In the genomic region with DNA sequence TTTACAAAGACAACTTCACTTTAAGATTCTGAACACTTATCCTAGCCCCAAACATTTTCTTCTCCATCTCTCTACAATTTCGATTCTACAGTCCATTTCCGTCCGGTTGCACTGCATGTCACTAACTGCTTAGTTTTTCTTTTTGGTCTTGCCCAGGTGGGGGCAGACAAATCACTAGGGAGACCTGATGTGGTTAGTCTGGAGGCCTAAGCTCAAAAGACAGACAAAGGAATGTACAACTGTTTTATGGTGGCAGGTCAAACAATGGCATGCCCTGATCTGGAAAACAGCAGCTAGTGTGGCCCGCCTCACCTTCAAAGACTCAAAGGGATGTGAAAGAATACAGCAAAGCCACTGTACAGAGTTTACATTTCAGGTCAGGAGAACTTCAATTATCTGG, we compare ENCODE assay signal across 20 cellular contexts. TPM values are rescaled to one million over a fixed set of nuclear protein-coding genes. Genes with fewer than 3 reads are reported as not detected.
DNase-seq lines count a peak whose midpoint lies in the region; ATAC-seq, FAIRE-seq and TF ChIP-seq lines count a peak whose summit lies in the region.
"Had no signal": no experiment of that assay in that cellular context is flagged by ENCODE, and none has a peak within 500 bp of the region (broad histone marks: within the 10 kb centered on the region; RNA-seq: fewer than 3 reads in every experiment).

No MANE protein-coding gene starts in this region.

- intact Hi-C loops in natural killer cell (cut with micrococcal nuclease) = no loop called here

- H3K36me3 ChIP-seq in KMS-11 (ENCODE audit: insufficient read depth) (peaks cover 29% of the 10 kb centered on the region; the same call in 1 of the 2 replicates), astrocyte (ENCODE audit: insufficient read depth, low read length) (peaks cover 58% of the 10 kb centered on the region)

- H3K4me2 ChIP-seq in KMS-11 = peak overlapping the region; percentile 92
- no peak overlapping the region for H3K4me2 ChIP-seq in astrocyte (ENCODE audit: low read length)

- H3K9me3 Mint-ChIP-seq in activated CD8-positive, alpha-beta memory T cell treated with anti-CD3 and anti-CD28 coated beads, Interleukin-2, amount 10 ng/mL, durations not matched to agents 7 days and 5 days (ENCODE audit: low read depth) = no peaks in the 10 kb centered on the region
- no peaks in the 10 kb centered on the region for H3K9me3 Mint-ChIP-seq in astrocyte (ENCODE audit: unreplicated experiment)
- H3K9me3 Mint-ChIP-seq in natural killer cell = no peaks in the 10 kb centered on the region

- CTCF ChIA-PET in activated CD8-positive, alpha-beta memory T cell treated with anti-CD3 and anti-CD28 coated beads, Interleukin-2, amount 10 ng/mL, durations not matched to agents 7 days and 5 days (lab: Charles Lee) = interaction anchor here (1.0 to 13.1 kb wide), 3 partner anchors 18 to 45 kb away, joined by 3 to 118 read pairs (median 81); no protein-coding TSS in a partner anchor

- H3K27me3 Mint-ChIP-seq in activated CD8-positive, alpha-beta memory T cell treated with anti-CD3 and anti-CD28 coated beads, Interleukin-2, amount 10 ng/mL, durations not matched to agents 7 days and 5 days = no peaks in the 10 kb centered on the region
- H3K27me3 Mint-ChIP-seq in astrocyte (ENCODE audit: low read depth, unreplicated experiment) (no peaks in the 10 kb centered on the region), natural killer cell (ENCODE audit: low read depth in 2 of 2) (no peaks in the 10 kb centered on the region)

- peaks cover 64% of the 10 kb centered on the region for H3K36me3 Mint-ChIP-seq in activated CD8-positive, alpha-beta memory T cell treated with anti-CD3 and anti-CD28 coated beads, Interleukin-2, amount 10 ng/mL, durations not matched to agents 7 days and 5 days
- peaks cover 25% of the 10 kb centered on the region for H3K36me3 Mint-ChIP-seq in astrocyte (ENCODE audit: low read depth, unreplicated experiment)
- H3K36me3 Mint-ChIP-seq in natural killer cell = peaks cover 6% of the 10 kb centered on the region

- H3K4me3 Mint-ChIP-seq in activated CD8-positive, alpha-beta memory T cell treated with anti-CD3 and anti-CD28 coated beads, Interleukin-2, amount 10 ng/mL, durations not matched to agents 7 days and 5 days = peak overlapping the region; percentile 14
- peak overlapping the region; percentile 1 for H3K4me3 Mint-ChIP-seq in astrocyte (ENCODE audit: unreplicated experiment)
- H3K4me3 Mint-ChIP-seq in natural killer cell = peak overlapping the region; percentile 56

- H3K79me2 ChIP-seq in KMS-11 (ENCODE audit: insufficient read depth, low read depth) (peaks cover 62% of the 10 kb centered on the region), astrocyte (ENCODE audit: insufficient read depth, low read length) (peaks cover 62% of the 10 kb centered on the region)

- no peak for ATAC-seq in activated CD8-positive, alpha-beta memory T cell treated with anti-CD3 and anti-CD28 coated beads, Interleukin-2, amount 10 ng/mL, durations not matched to agents 7 days and 5 days
- ATAC-seq in natural killer cell = no peak
- ATAC-seq: gastroesophageal sphincter, PC-3, upper lobe of right lung had no signal

- H3K4me1 ChIP-seq in KMS-11 (ENCODE audit: low read depth, poor library complexity, severe bottlenecking) (peaks cover 83% of the 10 kb centered on the region), astrocyte (ENCODE audit: insufficient read depth, low read length) (peaks cover 18% of the 10 kb centered on the region)

- H3K27ac ChIP-seq in KMS-11 = peak overlapping the region; percentile 51
- no peak overlapping the region for H3K27ac ChIP-seq in astrocyte (ENCODE audit: low read depth, low read length)
- H3K27ac ChIP-seq: gastroesophageal sphincter, SK-N-MC, upper lobe of right lung had no signal

- H4K20me1 ChIP-seq in KMS-11 (ENCODE audit: insufficient read depth) (no peaks in the 10 kb centered on the region), astrocyte (ENCODE audit: insufficient read depth, low read length) (peaks cover 54% of the 10 kb centered on the region)

- peaks cover 68% of the 10 kb centered on the region for H3K4me1 Mint-ChIP-seq in activated CD8-positive, alpha-beta memory T cell treated with anti-CD3 and anti-CD28 coated beads, Interleukin-2, amount 10 ng/mL, durations not matched to agents 7 days and 5 days
- H3K4me1 Mint-ChIP-seq in astrocyte (ENCODE audit: low read depth, unreplicated experiment) (peaks cover 45% of the 10 kb centered on the region), natural killer cell (peaks cover 74 to 80% of the 10 kb centered on the region in 2 donors)

- H2AFZ ChIP-seq in KMS-11 (ENCODE audit: low read depth) = no peak overlapping the region
- no peak overlapping the region for H2AFZ ChIP-seq in astrocyte (ENCODE audit: low read depth, low read length)

- no peak for FAIRE-seq in astrocyte (lab: Jason Lieb, UNC)
- FAIRE-seq: endothelial cell of umbilical vein, GM12891 had no signal

- peak overlapping the region; percentile 56 for H3K27ac Mint-ChIP-seq in activated CD8-positive, alpha-beta memory T cell treated with anti-CD3 and anti-CD28 coated beads, Interleukin-2, amount 10 ng/mL, durations not matched to agents 7 days and 5 days
- no peak overlapping the region for H3K27ac Mint-ChIP-seq in astrocyte (ENCODE audit: unreplicated experiment)
- peak overlapping the region; percentile 84 to 96 for H3K27ac Mint-ChIP-seq in natural killer cell

- peak; percentile 61 for TF ChIP-seq CTCF in KMS-11 (conservative IDR thresholded peaks at IDR 0.05; ENCODE audit: low read depth, low read length)
- TF ChIP-seq CTCF in astrocyte (IDR thresholded peaks at IDR 0.05; ENCODE audit: insufficient read depth, low read depth, low read length) = no peak
- no peak for TF ChIP-seq CTCF in natural killer cell (IDR thresholded peaks at IDR 0.05)

- peak overlapping the region; percentile 0; the same call in 1 of the 2 replicates for H3K9ac ChIP-seq in KMS-11
- H3K9ac ChIP-seq in astrocyte (ENCODE audit: low read length) = no peak overlapping the region

- H3K9me3 ChIP-seq in astrocyte (ENCODE audit: insufficient read depth, low read depth, low read length) = no peaks in the 10 kb centered on the region
- H3K9me3 ChIP-seq: gastroesophageal sphincter, upper lobe of right lung had no signal

- H3K27me3 ChIP-seq in KMS-11 (ENCODE audit: insufficient read depth, low read depth) (no peaks in the 10 kb centered on the region), astrocyte (ENCODE audit: insufficient read depth, low read length) (no peaks in the 10 kb centered on the region)
- H3K27me3 ChIP-seq: gastroesophageal sphincter, upper lobe of right lung had no signal

- H3K4me3 ChIP-seq in KMS-11 (IDR thresholded peaks at IDR 0.05; ENCODE audit: insufficient read depth, low read depth, low read length) (peak overlapping the region; percentile 49), astrocyte (ENCODE audit: insufficient read depth, low read depth, low read length) (no peak overlapping the region)
- H3K4me3 ChIP-seq: gastroesophageal sphincter, SK-N-MC, upper lobe of right lung had no signal

- no peak for DNase-seq in activated CD8-positive, alpha-beta memory T cell treated with anti-CD3 and anti-CD28 coated beads, Interleukin-2, amount 10 ng/mL, durations not matched to agents 7 days and 5 days
- no peak for DNase-seq in activated CD8-positive, alpha-beta memory T cell treated with anti-CD3 and anti-CD28 coated beads, Interleukin-2, amount 50 U/mL, for 4 hours
- DNase-seq in astrocyte (ENCODE audit: low read depth) (no peak), natural killer cell (no peak), NCI-H82 treated with DMSO at 0.1 percent for 48 hours (lab: John Stamatoyannopoulos, UW; ENCODE audit: unreplicated experiment) (no peak), Ammon's horn (ENCODE audit: low spot score) (no peak)
- DNase-seq in stimulated activated CD4-positive, alpha-beta T cell treated with anti-CD3 and anti-CD28 coated beads, Interleukin-15, amount 100 ng/mL, for 24 hours = no peak
- DNase-seq: H7, mesendoderm, NCI-H1694, PC-3, upper lobe of right lung had no signal

RNA-seq across cellular contexts. Expression of a gene that starts 3.8 kb away (rescaled TPM):
- 10 to 100 TPM; 27.8 to 32.8 TPM for total RNA-seq in activated CD8-positive, alpha-beta memory T cell treated with anti-CD3 and anti-CD28 coated beads, Interleukin-2, amount 10 ng/mL, durations not matched to agents 7 days and 5 days
- total RNA-seq in astrocyte (35.4 and 37.5 TPM in 2 replicates), natural killer cell (100 to 1,000 TPM in 1 of 3 donors, 10 to 100 TPM in 2; 58.3 to 101 (median 76.6) TPM)

RNA-seq across cellular contexts. Expression of a gene that starts 34.8 kb away (rescaled TPM):
- total RNA-seq in activated CD8-positive, alpha-beta memory T cell treated with anti-CD3 and anti-CD28 coated beads, Interleukin-2, amount 10 ng/mL, durations not matched to agents 7 days and 5 days = not detected
- not detected in 2 replicates for total RNA-seq in astrocyte
- not detected for total RNA-seq in natural killer cell
- total RNA-seq: A673, endothelial cell of umbilical vein, G401, gastroesophageal sphincter, NCI-H460, PC-3, upper lobe of right lung had no signal

Comparison
In these comparisons a context has a peak if more than half of its experiments do, and no peak if none do; other contexts are left out.
1. H3K4me3 Mint-ChIP-seq: peak in every context shown above with its lines; median percentile 56 in natural killer cell; 14 in activated CD8-positive, alpha-beta memory T cell treated with anti-CD3 and anti-CD28 coated beads, Interleukin-2, amount 10 ng/mL, durations not matched to agents 7 days and 5 days; 1 in astrocyte.